25 cellular contexts compared by ENCODE assay signal in the genomic region with DNA sequence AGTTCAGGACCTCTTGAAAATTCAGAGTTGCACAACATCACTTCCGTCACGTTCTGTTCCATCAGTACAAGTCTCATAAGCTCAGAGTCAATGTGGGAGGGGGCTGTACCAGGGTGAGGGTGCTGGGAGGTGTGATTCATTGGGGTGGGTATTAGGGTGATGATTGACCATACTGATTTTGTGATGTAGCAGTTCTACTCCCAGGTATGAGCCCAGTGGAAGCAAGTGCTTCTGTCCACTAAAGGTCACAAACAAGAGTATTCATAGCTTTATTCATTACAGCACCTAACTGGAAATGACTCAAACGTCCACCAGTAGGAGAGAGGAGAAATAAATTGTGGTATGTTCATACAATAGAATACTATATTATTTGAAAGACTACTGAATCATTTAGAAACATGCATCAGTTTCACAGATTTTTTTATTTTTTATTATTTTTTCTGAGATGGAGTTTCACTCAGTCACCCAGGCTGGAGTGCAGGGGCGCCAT. TPM values are rescaled to one million over a fixed set of nuclear protein-coding genes. Genes with fewer than 3 reads are reported as not detected.
DNase-seq lines count a peak whose midpoint lies in the region; ATAC-seq, FAIRE-seq and TF ChIP-seq lines count a peak whose summit lies in the region.
"Had no signal": no experiment of that assay in that cellular context is flagged by ENCODE, and none has a peak within 500 bp of the region (broad histone marks: within the 10 kb centered on the region; RNA-seq: fewer than 3 reads in every experiment).

No MANE protein-coding gene starts in this region.

- no peaks in the 10 kb centered on the region for H3K27me3 Mint-ChIP-seq in CD8-positive, alpha-beta memory T cell
- H3K27me3 Mint-ChIP-seq in activated T-helper 17 cell treated with anti-CD3 and anti-CD28 coated beads, Interleukin-2, amount 50 U/mL, for 72 hours, result no peaks in the 10 kb centered on the region
- no peaks in the 10 kb centered on the region for H3K27me3 Mint-ChIP-seq in naive thymus-derived CD8-positive, alpha-beta T cell

- no peak for TF ChIP-seq CTCF in spleen (IDR thresholded peaks at IDR 0.05 in 8 of 11, conservative IDR thresholded peaks at IDR 0.05 in 3 of 11)
- no peak for TF ChIP-seq CTCF in pancreas (IDR thresholded peaks at IDR 0.05)

- H3K36me3 Mint-ChIP-seq in CD8-positive, alpha-beta memory T cell, result peaks cover 24 to 76% (median 48%) of the 10 kb centered on the region in 3 donors
- peaks cover 99% of the 10 kb centered on the region for H3K36me3 Mint-ChIP-seq in activated T-helper 17 cell treated with anti-CD3 and anti-CD28 coated beads, Interleukin-2, amount 50 U/mL, for 72 hours (ENCODE audit: low read depth)
- peaks cover 5 to 85% (median 44%) of the 10 kb centered on the region in 3 donors for H3K36me3 Mint-ChIP-seq in naive thymus-derived CD8-positive, alpha-beta T cell

- intact Hi-C loops in spleen (cut with DNase I; ENCODE audit: low total_unique reads), result no loop called here
- intact Hi-C loops in pancreas (cut with DNase I), result no loop called here

- no peak for DNase-seq in activated CD4-positive, CD25-positive, alpha-beta regulatory T cell treated with anti-CD3 and anti-CD28 coated beads, Interleukin-2, amount 50 U/mL, for 72 hours
- no peak for DNase-seq in CD8-positive, alpha-beta memory T cell
- no peak for DNase-seq in naive thymus-derived CD8-positive, alpha-beta T cell
- DNase-seq in NCI-H2227 (lab: John Stamatoyannopoulos, UW; ENCODE audit: unreplicated experiment) (no peak), spleen (no peak), pancreas (no peak)
- DNase-seq: DMS79 treated with DMSO at 0.1 percent for 48 hours; effector memory CD4-positive, alpha-beta T cell; esophagus squamous epithelium; gastrocnemius medialis; hippocampal formation; KBM-7; left ventricle myocardium inferior; NCI-H1694; NCI-H2171; NCI-H526; nephron progenitor cell; posterior cingulate gyrus; T-helper 9 cell; tibial artery had no signal

- TF ChIP-seq POLR2A in spleen (IDR thresholded peaks at IDR 0.05), result no peak

- peak overlapping the region in 7 of 8 donors; percentile 13 to 91 (median 32) for H3K27ac Mint-ChIP-seq in CD8-positive, alpha-beta memory T cell
- peak overlapping the region; percentile 91 for H3K27ac Mint-ChIP-seq in activated T-helper 17 cell treated with anti-CD3 and anti-CD28 coated beads, Interleukin-2, amount 50 U/mL, for 72 hours
- peak overlapping the region in 6 of 10 donors; percentile 34 to 85 (median 42) for H3K27ac Mint-ChIP-seq in naive thymus-derived CD8-positive, alpha-beta T cell
- H3K27ac Mint-ChIP-seq: mesothelial cell of epicardium had no signal

- FAIRE-seq in pancreas (lab: Jason Lieb, UNC), result no peak
- FAIRE-seq: colon had no signal

- CTCF ChIA-PET in CD8-positive, alpha-beta memory T cell (lab: Charles Lee), result interaction anchor here (1.2 kb wide), 1 partner anchor 10 kb away, joined by 3 read pairs; no protein-coding TSS in a partner anchor

- H3K27me3 ChIP-seq in CD8-positive, alpha-beta memory T cell (ENCODE audit: insufficient read depth, low read length, poor library complexity, severe bottlenecking), result no peaks in the 10 kb centered on the region
- H3K27me3 ChIP-seq in spleen (replicated peaks in 1 of 7) (no peaks in the 10 kb centered on the region), pancreas (no peaks in the 10 kb centered on the region)
- H3K27me3 ChIP-seq: esophagus squamous epithelium, gastrocnemius medialis, tibial artery had no signal

- peak overlapping the region in 6 of 7 donors; percentile 20 to 81 (median 41) for H3K4me3 Mint-ChIP-seq in CD8-positive, alpha-beta memory T cell
- peak overlapping the region; percentile 61 for H3K4me3 Mint-ChIP-seq in activated T-helper 17 cell treated with anti-CD3 and anti-CD28 coated beads, Interleukin-2, amount 50 U/mL, for 72 hours
- H3K4me3 Mint-ChIP-seq in naive thymus-derived CD8-positive, alpha-beta T cell, result peak overlapping the region in 2 of 10 donors; percentile 42 to 64
- H3K4me3 Mint-ChIP-seq: mesothelial cell of epicardium, nephron progenitor cell had no signal

- WGBS in spleen, 5 donors, result 78 to 91% (median 84%) methylated on average over 4 of the region's 4 CpGs
- WGBS in pancreas, 2 donors, result 88 to 90% methylated on average over 4 of the region's 4 CpGs

- peak overlapping the region; percentile 41 for H3K27ac ChIP-seq in CD8-positive, alpha-beta memory T cell (ENCODE audit: low read depth, low read length)
- H3K27ac ChIP-seq in spleen (peak overlapping the region in 3 of 8 donors; percentile 48 to 69 (median 53)), pancreas (no peak overlapping the region)
- H3K27ac ChIP-seq: 22Rv1, esophagus squamous epithelium, gastrocnemius medialis, left ventricle myocardium inferior, tibial artery had no signal

- no peaks in the 10 kb centered on the region for H3K9me3 ChIP-seq in CD8-positive, alpha-beta memory T cell (ENCODE audit: low read length)
- no peaks in the 10 kb centered on the region for H3K9me3 ChIP-seq in spleen
- H3K9me3 ChIP-seq in pancreas, result no peaks in the 10 kb centered on the region
- H3K9me3 ChIP-seq: esophagus squamous epithelium, gastrocnemius medialis, left ventricle myocardium inferior, tibial artery had no signal

- peaks cover 0 to 4% (median 0%) of the 10 kb centered on the region in 5 donors for H3K9me3 Mint-ChIP-seq in CD8-positive, alpha-beta memory T cell
- H3K9me3 Mint-ChIP-seq in activated T-helper 17 cell treated with anti-CD3 and anti-CD28 coated beads, Interleukin-2, amount 50 U/mL, for 72 hours, result no peaks in the 10 kb centered on the region
- H3K9me3 Mint-ChIP-seq in naive thymus-derived CD8-positive, alpha-beta T cell, result peaks cover 0 to 4% (median 0%) of the 10 kb centered on the region in 9 donors

- peaks cover 21% of the 10 kb centered on the region for H3K4me1 ChIP-seq in CD8-positive, alpha-beta memory T cell (ENCODE audit: insufficient read depth, low read length)
- no peaks in the 10 kb centered on the region for H3K4me1 ChIP-seq in spleen
- H3K4me1 ChIP-seq in pancreas, result no peaks in the 10 kb centered on the region
- H3K4me1 ChIP-seq: esophagus squamous epithelium, gastrocnemius medialis, left ventricle myocardium inferior, tibial artery had no signal

- H3K36me3 ChIP-seq in CD8-positive, alpha-beta memory T cell (ENCODE audit: insufficient read depth, low read length), result peaks cover 26% of the 10 kb centered on the region
- H3K36me3 ChIP-seq in spleen (peaks cover 0 to 100% (median 71%) of the 10 kb centered on the region in 6 donors), pancreas (peaks cover 0 to 64% (median 9%) of the 10 kb centered on the region in 3 donors)

- ATAC-seq in activated CD4-positive, CD25-positive, alpha-beta regulatory T cell treated with anti-CD3 and anti-CD28 coated beads, Interleukin-2, amount 50 U/mL, for 24 hours, result peak; percentile 56 to 63
- peak; percentile 79 for ATAC-seq in activated T-helper 17 cell treated with anti-CD3 and anti-CD28 coated beads, Interleukin-2, amount 50 U/mL, for 72 hours (replicated peaks)
- ATAC-seq in naive thymus-derived CD8-positive, alpha-beta T cell, result no peak
- ATAC-seq in pancreas, result no peak
- ATAC-seq: gastrocnemius medialis had no signal

- peaks cover 38 to 45% (median 45%) of the 10 kb centered on the region in 3 donors for H3K4me1 Mint-ChIP-seq in CD8-positive, alpha-beta memory T cell
- peaks cover 25% of the 10 kb centered on the region for H3K4me1 Mint-ChIP-seq in activated T-helper 17 cell treated with anti-CD3 and anti-CD28 coated beads, Interleukin-2, amount 50 U/mL, for 72 hours
- peaks cover 2 to 41% (median 14%) of the 10 kb centered on the region in 4 donors for H3K4me1 Mint-ChIP-seq in naive thymus-derived CD8-positive, alpha-beta T cell
- H3K4me1 Mint-ChIP-seq: mesothelial cell of epicardium, nephron progenitor cell had no signal

- H3K4me3 ChIP-seq in CD8-positive, alpha-beta memory T cell (ENCODE audit: low read length), result no peak overlapping the region
- H3K4me3 ChIP-seq in spleen, result no peak overlapping the region
- H3K4me3 ChIP-seq in pancreas, result no peak overlapping the region
- H3K4me3 ChIP-seq: esophagus squamous epithelium, gastrocnemius medialis, left ventricle myocardium inferior, tibial artery had no signal

- POLR2A ChIA-PET in CD8-positive, alpha-beta memory T cell (lab: Charles Lee), result interaction anchor here (1.2 kb wide), 1 partner anchor 12 kb away, joined by 3 read pairs; the partner anchor contains the start of gene UPF3A
- POLR2A ChIA-PET in naive thymus-derived CD8-positive, alpha-beta T cell (lab: Charles Lee), result interaction anchor here (0.8 kb wide), 1 partner anchor 129 kb away, joined by 3 read pairs; no protein-coding TSS in a partner anchor

RNA-seq across cellular contexts. Expression of gene UPF3A, which starts 12.1 kb away (rescaled TPM):
- 10 to 100 TPM; 48.0 to 52.9 TPM for total RNA-seq in CD8-positive, alpha-beta memory T cell
- polyA plus RNA-seq in CD8-positive, alpha-beta memory T cell, result 41.4 TPM
- total RNA-seq in activated T-helper 17 cell treated with anti-CD3 and anti-CD28 coated beads, Interleukin-2, amount 50 U/mL, for 72 hours, result 10 to 100 TPM; 45.7 to 60.4 TPM
- total RNA-seq in naive thymus-derived CD8-positive, alpha-beta T cell, result 100 to 1,000 TPM; 106 to 111 TPM
- 10 to 100 TPM; 17.7 to 35.4 (median 20.9) TPM for polyA plus RNA-seq in naive thymus-derived CD8-positive, alpha-beta T cell
- total RNA-seq in spleen (10 to 100 TPM; 33.0 to 59.7 (median 46.8) TPM), pancreas (10 to 100 TPM; 17.1 to 32.5 (median 24.0) TPM)
- polyA plus RNA-seq in spleen (10 to 100 TPM; 40.2 to 58.0 (median 54.5) TPM), pancreas (10 to 100 TPM; 64.6 to 73.8 TPM)

RNA-seq across cellular contexts. Expression of gene CDC16, which starts 34.6 kb away (rescaled TPM):
- total RNA-seq in CD8-positive, alpha-beta memory T cell, result 10 to 100 TPM; 74.7 to 79.5 TPM
- polyA plus RNA-seq in CD8-positive, alpha-beta memory T cell, result 22.1 TPM
- total RNA-seq in activated T-helper 17 cell treated with anti-CD3 and anti-CD28 coated beads, Interleukin-2, amount 50 U/mL, for 72 hours, result 100 to 1,000 TPM in 1 of 2 donors, 10 to 100 TPM in 1; 61.9 to 100 TPM
- 100 to 1,000 TPM; 134 to 143 TPM for total RNA-seq in naive thymus-derived CD8-positive, alpha-beta T cell
- 10 to 100 TPM; 12.9 to 19.6 (median 15.4) TPM for polyA plus RNA-seq in naive thymus-derived CD8-positive, alpha-beta T cell
- total RNA-seq in spleen (10 to 100 TPM; 50.1 to 75.8 (median 68.1) TPM), pancreas (10 to 100 TPM; 28.7 to 39.1 (median 30.2) TPM)
- polyA plus RNA-seq in spleen (10 to 100 TPM; 51.8 to 74.1 (median 55.2) TPM), pancreas (10 to 100 TPM; 45.2 to 71.1 TPM)

RNA-seq across cellular contexts. Expression of gene CHAMP1, which starts 45.0 kb away (rescaled TPM):
- 10 to 100 TPM; 42.6 to 48.3 TPM for total RNA-seq in CD8-positive, alpha-beta memory T cell
- 7.3 TPM for polyA plus RNA-seq in CD8-positive, alpha-beta memory T cell
- 10 to 100 TPM; 26.6 to 34.6 TPM for total RNA-seq in activated T-helper 17 cell treated with anti-CD3 and anti-CD28 coated beads, Interleukin-2, amount 50 U/mL, for 72 hours
- 10 to 100 TPM; 20.1 to 27.3 TPM for total RNA-seq in naive thymus-derived CD8-positive, alpha-beta T cell
- polyA plus RNA-seq in naive thymus-derived CD8-positive, alpha-beta T cell, result 1 to 10 TPM; 4.4 to 7.5 (median 5.5) TPM
- total RNA-seq in spleen, result 10 to 100 TPM; 20.5 to 49.8 (median 23.2) TPM
- polyA plus RNA-seq in spleen, result 1 to 10 TPM; 3.8 to 7.0 (median 5.7) TPM
- total RNA-seq in pancreas, result 10 to 100 TPM in 1 of 6 donors, 1 to 10 TPM in 5; 6.5 to 12.3 (median 8.8) TPM
- polyA plus RNA-seq in pancreas, result 1 to 10 TPM; 3.6 to 4.8 TPM

Comparison
In these comparisons a context has a peak if more than half of its experiments do, and no peak if none do; other contexts are left out.
1. ATAC-seq: peak in activated CD4-positive, CD25-positive, alpha-beta regulatory T cell treated with anti-CD3 and anti-CD28 coated beads, Interleukin-2, amount 50 U/mL, for 24 hours (2 of 2) and activated T-helper 17 cell treated with anti-CD3 and anti-CD28 coated beads, Interleukin-2, amount 50 U/mL, for 72 hours (single experiment); none in naive thymus-derived CD8-positive, alpha-beta T cell (0 of 2) and pancreas (0 of 4).
2. H3K27ac Mint-ChIP-seq: peak in every context shown above with its lines; median percentile 91 in activated T-helper 17 cell treated with anti-CD3 and anti-CD28 coated beads, Interleukin-2, amount 50 U/mL, for 72 hours; 42 in naive thymus-derived CD8-positive, alpha-beta T cell; 32 in CD8-positive, alpha-beta memory T cell.